ENCODE assay signal across 9 cellular contexts in the genomic region with DNA sequence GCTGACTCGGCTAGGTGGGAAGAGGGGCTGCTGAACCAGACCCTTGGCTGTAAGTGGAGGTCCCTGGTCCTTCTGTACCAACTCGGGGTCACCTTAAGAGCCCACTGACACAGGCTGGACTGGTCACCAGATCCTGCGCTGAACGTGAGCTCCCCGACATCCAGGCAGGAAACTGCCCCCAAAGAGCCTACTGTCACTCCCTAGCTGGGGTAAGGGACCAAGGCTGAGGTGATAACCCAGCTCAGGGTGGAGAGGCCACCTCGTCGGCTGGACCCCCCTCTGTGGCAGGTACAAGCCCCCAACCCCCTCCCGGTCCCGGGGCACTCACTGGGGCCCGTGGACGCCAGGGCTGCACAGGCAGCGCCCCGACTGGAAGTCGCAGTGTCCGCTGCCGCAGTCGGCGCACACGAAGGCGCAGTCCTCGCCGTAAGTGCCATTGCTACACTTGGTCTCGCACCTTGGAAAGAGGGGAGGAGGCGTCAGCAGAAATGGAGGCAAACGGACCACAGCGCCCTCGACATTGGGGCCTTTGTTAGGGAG. TPM values are rescaled to one million over a fixed set of nuclear protein-coding genes. Genes with fewer than 3 reads are reported as not detected.
DNase-seq lines count a peak whose midpoint lies in the region; ATAC-seq, FAIRE-seq and TF ChIP-seq lines count a peak whose summit lies in the region.
"Had no signal": no experiment of that assay in that cellular context is flagged by ENCODE, and none has a peak within 500 bp of the region (broad histone marks: within the 10 kb centered on the region; RNA-seq: fewer than 3 reads in every experiment).

No MANE protein-coding gene starts in this region.

- no peak for ATAC-seq in A549
- no peak for ATAC-seq in activated naive CD8-positive, alpha-beta T cell treated with anti-CD3 and anti-CD28 coated beads, Interleukin-2, amount 10 ng/mL, durations not matched to agents 7 days and 5 days (ENCODE audit: low read depth)
- no peak for ATAC-seq in GM19463 (IDR thresholded peaks at IDR 0.05; ENCODE audit: unreplicated experiment)

- H3K4me3 ChIP-seq in A549 = peak overlapping the region; percentile 41
- no peak overlapping the region for H3K4me3 ChIP-seq in adrenal gland

- peaks cover 5% of the 10 kb centered on the region; the same call in 1 of the 3 replicates for H3K4me1 ChIP-seq in A549
- H3K4me1 ChIP-seq in adrenal gland (replicated peaks in 1 of 2) = peaks cover 12 to 27% of the 10 kb centered on the region in 2 donors
- H3K4me1 ChIP-seq: testis had no signal

- intact Hi-C loops in adrenal gland (cut with DNase I) = loop anchor here in 1 of 2 donors (10.0 kb wide), 1 partner anchor 55 kb away; no protein-coding TSS in a partner anchor

- H3K9me3 ChIP-seq in A549 (no peaks in the 10 kb centered on the region), adrenal gland (replicated peaks in 1 of 3) (no peaks in the 10 kb centered on the region)
- H3K9me3 ChIP-seq: testis had no signal

- H3K27me3 Mint-ChIP-seq in activated naive CD8-positive, alpha-beta T cell treated with anti-CD3 and anti-CD28 coated beads, Interleukin-2, amount 10 ng/mL, durations not matched to agents 7 days and 5 days = peaks cover 69% of the 10 kb centered on the region
- peaks cover 16% of the 10 kb centered on the region for H3K27me3 Mint-ChIP-seq in mesothelial cell of epicardium (ENCODE audit: low read depth)

- no peak for DNase-seq in A549 (ENCODE audit: low read depth in 1 of 2, low spot score in 1 of 2)
- peak; percentile 62 for DNase-seq in GM13977 (ENCODE audit: low spot score)
- no peak for DNase-seq in activated naive CD8-positive, alpha-beta T cell treated with anti-CD3 and anti-CD28 coated beads, Interleukin-2, amount 10 ng/mL, durations not matched to agents 7 days and 5 days
- no peak for DNase-seq in mesothelial cell of epicardium (ENCODE audit: low spot score in 2 of 2, unreplicated experiment in 2 of 2)
- no peak for DNase-seq in NCI-H345 (lab: John Stamatoyannopoulos, UW)
- no peak for DNase-seq in NCI-H774 (lab: John Stamatoyannopoulos, UW)
- no peak for DNase-seq in adrenal gland

- no peak overlapping the region for H3K27ac Mint-ChIP-seq in activated naive CD8-positive, alpha-beta T cell treated with anti-CD3 and anti-CD28 coated beads, Interleukin-2, amount 10 ng/mL, durations not matched to agents 7 days and 5 days
- H3K27ac Mint-ChIP-seq in mesothelial cell of epicardium = no peak overlapping the region

- TF ChIP-seq POLR2A in A549 (IDR thresholded peaks at IDR 0.05; ENCODE audit: low read length) (no peak), adrenal gland (IDR thresholded peaks at IDR 0.05) (no peak)

- 62% methylated on average over 9 of the region's 27 CpGs for WGBS in A549 (ENCODE audit: missing lambda C conversion rate)
- WGBS in adrenal gland, 4 donors = 30 to 49% (median 34%) methylated on average over 2 to 27 of the region's 27 CpGs

- no peak for TF ChIP-seq RAD21 in A549 (conservative IDR thresholded peaks at IDR 0.05 in 1 of 2, IDR thresholded peaks at IDR 0.05 in 1 of 2)

- no peak for TF ChIP-seq CTCF in A549 (IDR thresholded peaks at IDR 0.05)
- TF ChIP-seq CTCF in GM13977 (IDR thresholded peaks at IDR 0.05; ENCODE audit: extremely low read depth, insufficient read depth, missing control alignments) = no peak
- TF ChIP-seq CTCF in mesothelial cell of epicardium (IDR thresholded peaks at IDR 0.05; ENCODE audit: unreplicated experiment) = no peak
- TF ChIP-seq CTCF in adrenal gland (IDR thresholded peaks at IDR 0.05) = no peak

- FAIRE-seq in A549 (lab: Jason Lieb, UNC) = no peak

- peaks cover 6% of the 10 kb centered on the region for H3K4me1 Mint-ChIP-seq in activated naive CD8-positive, alpha-beta T cell treated with anti-CD3 and anti-CD28 coated beads, Interleukin-2, amount 10 ng/mL, durations not matched to agents 7 days and 5 days
- H3K4me1 Mint-ChIP-seq in mesothelial cell of epicardium = peaks cover 14% of the 10 kb centered on the region

- peak overlapping the region; percentile 99 for H3K4me2 ChIP-seq in A549

- peak overlapping the region; percentile 84 for H3K4me3 Mint-ChIP-seq in activated naive CD8-positive, alpha-beta T cell treated with anti-CD3 and anti-CD28 coated beads, Interleukin-2, amount 10 ng/mL, durations not matched to agents 7 days and 5 days
- peak overlapping the region; percentile 53 for H3K4me3 Mint-ChIP-seq in mesothelial cell of epicardium

- CTCF ChIA-PET in A549 (lab: Yijun Ruan, JAX) = interaction anchor here (1.1 kb wide), 1 partner anchor 12 kb away, joined by 6 read pairs; no protein-coding TSS in a partner anchor

- H3K36me3 ChIP-seq in adrenal gland (replicated peaks in 1 of 2) = no peaks in the 10 kb centered on the region

- peaks cover 42% of the 10 kb centered on the region for H3K27me3 ChIP-seq in adrenal gland
- H3K27me3 ChIP-seq: testis had no signal

- TF ChIP-seq EP300 in A549 (IDR thresholded peaks at IDR 0.05) = no peak

- in situ Hi-C loops in GM13977 (cut with MboI; ENCODE audit: low pct_unique_long_range_greater_than_20kb, low sequenced_read_pairs, unreplicated experiment) = no loop called here

- peak overlapping the region in 1 of 2 experiments; percentile 55; a peak in 1 of 6 replicates for H3K27ac ChIP-seq in A549
- H3K27ac ChIP-seq in adrenal gland = no peak overlapping the region
- H3K27ac ChIP-seq: testis had no signal

- no peaks in the 10 kb centered on the region for H3K9me3 Mint-ChIP-seq in activated naive CD8-positive, alpha-beta T cell treated with anti-CD3 and anti-CD28 coated beads, Interleukin-2, amount 10 ng/mL, durations not matched to agents 7 days and 5 days
- H3K9me3 Mint-ChIP-seq in mesothelial cell of epicardium = no peaks in the 10 kb centered on the region

- no peaks in the 10 kb centered on the region for H3K36me3 Mint-ChIP-seq in activated naive CD8-positive, alpha-beta T cell treated with anti-CD3 and anti-CD28 coated beads, Interleukin-2, amount 10 ng/mL, durations not matched to agents 7 days and 5 days
- peaks cover 18% of the 10 kb centered on the region for H3K36me3 Mint-ChIP-seq in mesothelial cell of epicardium

- POLR2A ChIA-PET in A549 (lab: Yijun Ruan, JAX) = no interaction called here
- POLR2A ChIA-PET in activated naive CD8-positive, alpha-beta T cell treated with anti-CD3 and anti-CD28 coated beads, Interleukin-2, amount 10 ng/mL, durations not matched to agents 7 days and 5 days (lab: Charles Lee) = no interaction called here

TF ChIP-seq in A549, 52 proteins besides CTCF, POLR2A, EP300 and RAD21:
- TF ChIP-seq, protein P1, sequence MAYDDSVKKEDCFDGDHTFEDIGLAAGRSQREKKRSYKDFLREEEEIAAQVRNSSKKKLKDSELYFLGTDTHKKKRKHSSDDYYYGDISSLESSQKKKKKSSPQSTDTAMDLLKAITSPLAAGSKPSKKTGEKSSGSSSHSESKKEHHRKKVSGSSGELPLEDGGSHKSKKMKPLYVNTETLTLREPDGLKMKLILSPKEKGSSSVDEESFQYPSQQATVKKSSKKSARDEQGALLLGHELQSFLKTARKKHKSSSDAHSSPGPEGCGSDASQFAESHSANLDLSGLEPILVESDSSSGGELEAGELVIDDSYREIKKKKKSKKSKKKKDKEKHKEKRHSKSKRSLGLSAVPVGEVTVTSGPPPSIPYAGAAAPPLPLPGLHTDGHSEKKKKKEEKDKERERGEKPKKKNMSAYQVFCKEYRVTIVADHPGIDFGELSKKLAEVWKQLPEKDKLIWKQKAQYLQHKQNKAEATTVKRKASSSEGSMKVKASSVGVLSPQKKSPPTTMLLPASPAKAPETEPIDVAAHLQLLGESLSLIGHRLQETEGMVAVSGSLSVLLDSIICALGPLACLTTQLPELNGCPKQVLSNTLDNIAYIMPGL (CRISPR knock-in tag; IDR thresholded peaks at IDR 0.05; ENCODE audit: borderline replicate concordance) = no peak
- TF ChIP-seq MAZ (IDR thresholded peaks at IDR 0.05; ENCODE audit: borderline replicate concordance, low read depth, low read length) = no peak
- TF ChIP-seq SMC3 (IDR thresholded peaks at IDR 0.05) = no peak
- no peak for TF ChIP-seq HES2 (IDR thresholded peaks at IDR 0.05)
- TF ChIP-seq RFX5 (IDR thresholded peaks at IDR 0.05) = no peak
- no peak for TF ChIP-seq NFE2L2 (conservative IDR thresholded peaks at IDR 0.05; ENCODE audit: low read length)
- TF ChIP-seq HOXB13 (CRISPR knock-in tag; IDR thresholded peaks at IDR 0.05; ENCODE audit: low read depth) = no peak

RNA-seq across cellular contexts. Expression of gene SCARF2, which starts 7.5 kb away (rescaled TPM):
- polyA plus RNA-seq in A549 (2011; rRNA removed) (0.25 and 0.35 TPM in 2 replicates), A549 (2017; fragmentation: RNase III; extraction: RNeasy Plus Mini Kit Qiagen cat#74134 plus additional on column Dnase treatment) (0.47 to 0.66 TPM (median 0.59 TPM) in 3 replicates), adrenal gland (1 to 10 TPM in 2 of 3 donors, under 1 TPM in 1; 0.92 to 6.2 (median 3.7) TPM)
- polyA plus RNA-seq in A549 (2012; cell fraction: cytosol; rRNA removed) = 1.4 and 2.1 TPM in 2 replicates
- polyA plus RNA-seq in A549 (2012; cell fraction: nucleus; rRNA removed) = 4.4 and 7.9 TPM in 2 replicates
- 0.17 and 0.83 TPM in 2 replicates for polyA minus RNA-seq in A549 (2011; rRNA and poly(A)+ RNA removed)
- 1 to 10 TPM; 1.5 to 1.7 TPM for total RNA-seq in activated naive CD8-positive, alpha-beta T cell treated with anti-CD3 and anti-CD28 coated beads, Interleukin-2, amount 10 ng/mL, durations not matched to agents 7 days and 5 days
- total RNA-seq in mesothelial cell of epicardium (45.7 to 47.2 TPM (median 46.8 TPM) in 3 replicates), adrenal gland (10 to 100 TPM in 5 of 8 donors, 1 to 10 TPM in 3; 6.3 to 45.3 (median 15.7) TPM)

RNA-seq across cellular contexts. Expression of gene ZNF74, which starts 36.2 kb away (rescaled TPM):
- 4.3 and 5.1 TPM in 2 replicates for polyA plus RNA-seq in A549 (2011; rRNA removed)
- polyA plus RNA-seq in A549 (2012; cell fraction: cytosol; rRNA removed) = 7.0 and 10.0 TPM in 2 replicates
- polyA plus RNA-seq in A549 (2012; cell fraction: nucleus; rRNA removed) = 10.5 and 20.3 TPM in 2 replicates
- polyA plus RNA-seq in A549 (2017; fragmentation: RNase III; extraction: RNeasy Plus Mini Kit Qiagen cat#74134 plus additional on column Dnase treatment) = 5.8 to 7.4 TPM (median 5.9 TPM) in 3 replicates
- 5.2 and 5.5 TPM in 2 replicates for polyA minus RNA-seq in A549 (2011; rRNA and poly(A)+ RNA removed)
- 10 to 100 TPM; 10.7 to 13.3 TPM for total RNA-seq in activated naive CD8-positive, alpha-beta T cell treated with anti-CD3 and anti-CD28 coated beads, Interleukin-2, amount 10 ng/mL, durations not matched to agents 7 days and 5 days
- 36.8 to 38.3 TPM (median 38.1 TPM) in 3 replicates for total RNA-seq in mesothelial cell of epicardium
- total RNA-seq in adrenal gland = 10 to 100 TPM in 4 of 8 donors, 1 to 10 TPM in 4; 5.7 to 28.9 (median 10.2) TPM
- 1 to 10 TPM; 4.4 to 7.5 (median 4.9) TPM for polyA plus RNA-seq in adrenal gland
